In genomic region chr3:4426782-4427344, GRCh38 we compare ENCODE assay signal across 8 cellular contexts. TPM values are rescaled to one million over a fixed set of nuclear protein-coding genes. Genes with fewer than 3 reads are reported as not detected.
DNase-seq lines count a peak whose midpoint lies in the region; ATAC-seq and TF ChIP-seq lines count a peak whose summit lies in the region.

No MANE protein-coding gene starts in this region.

- peaks cover 33% of the 10 kb centered on the region for H3K4me1 Mint-ChIP-seq in stimulated activated effector memory CD8-positive, alpha-beta T cell treated with anti-CD3 and anti-CD28 coated beads, Interleukin-12 subunit alpha, Interleukin-12 subunit beta, amount 100 ng/mL, for 72 hours
- peaks cover 11% of the 10 kb centered on the region for H3K4me1 Mint-ChIP-seq in glutamatergic neuron (ENCODE audit: low read depth, unreplicated experiment)

- DNase-seq in ELR (ENCODE audit: low read depth) (peak; percentile 85), coronary artery (ENCODE audit: low spot score) (no peak), iPS-NIHi11 (ENCODE audit: low spot score) (no peak), glutamatergic neuron (no peak), NCI-H1105 treated with DMSO at 0.1 percent for 48 hours (lab: John Stamatoyannopoulos, UW) (no peak)
- DNase-seq in stimulated activated effector memory CD8-positive, alpha-beta T cell treated with anti-CD3 and anti-CD28 coated beads, Interleukin-12 subunit alpha, Interleukin-12 subunit beta, amount 100 ng/mL, for 72 hours (ENCODE audit: low spot score in 2 of 2) = no peak

- H3K9me3 Mint-ChIP-seq in stimulated activated effector memory CD8-positive, alpha-beta T cell treated with anti-CD3 and anti-CD28 coated beads, Interleukin-12 subunit alpha, Interleukin-12 subunit beta, amount 100 ng/mL, for 72 hours = no peaks in the 10 kb centered on the region
- no peaks in the 10 kb centered on the region for H3K9me3 Mint-ChIP-seq in glutamatergic neuron (ENCODE audit: unreplicated experiment)

- H3K4me3 Mint-ChIP-seq in stimulated activated effector memory CD8-positive, alpha-beta T cell treated with anti-CD3 and anti-CD28 coated beads, Interleukin-12 subunit alpha, Interleukin-12 subunit beta, amount 100 ng/mL, for 72 hours = no peak overlapping the region
- H3K4me3 Mint-ChIP-seq in glutamatergic neuron (ENCODE audit: unreplicated experiment) = no peak overlapping the region

- no peak overlapping the region for H3K4me3 ChIP-seq in coronary artery

- peak overlapping the region; percentile 83 for H3K27ac Mint-ChIP-seq in stimulated activated effector memory CD8-positive, alpha-beta T cell treated with anti-CD3 and anti-CD28 coated beads, Interleukin-12 subunit alpha, Interleukin-12 subunit beta, amount 100 ng/mL, for 72 hours
- H3K27ac Mint-ChIP-seq in glutamatergic neuron (ENCODE audit: unreplicated experiment) = no peak overlapping the region

- TF ChIP-seq CTCF in coronary artery (IDR thresholded peaks at IDR 0.05) (no peak), glutamatergic neuron (IDR thresholded peaks at IDR 0.05; ENCODE audit: partially characterized antibody, unreplicated experiment) (no peak)

- no peaks in the 10 kb centered on the region for H3K36me3 Mint-ChIP-seq in stimulated activated effector memory CD8-positive, alpha-beta T cell treated with anti-CD3 and anti-CD28 coated beads, Interleukin-12 subunit alpha, Interleukin-12 subunit beta, amount 100 ng/mL, for 72 hours
- peaks cover 13% of the 10 kb centered on the region for H3K36me3 Mint-ChIP-seq in glutamatergic neuron (ENCODE audit: unreplicated experiment)

- ATAC-seq in GM21423 (IDR thresholded peaks at IDR 0.05; ENCODE audit: unreplicated experiment) (peak; percentile 89), HG03571 (IDR thresholded peaks at IDR 0.05; ENCODE audit: unreplicated experiment) (peak; percentile 85)
- ATAC-seq in stimulated activated effector memory CD8-positive, alpha-beta T cell treated with anti-CD3 and anti-CD28 coated beads, Interleukin-12 subunit alpha, Interleukin-12 subunit beta, amount 100 ng/mL, for 72 hours = peak; percentile 50

- H3K27ac ChIP-seq in coronary artery = peak overlapping the region; percentile 18 to 21

- H3K27me3 Mint-ChIP-seq in glutamatergic neuron (ENCODE audit: unreplicated experiment) = peaks cover 3% of the 10 kb centered on the region

RNA-seq across cellular contexts. Expression of gene SUMF1, which starts 40.2 kb away (rescaled TPM):
- 7.2 TPM for total RNA-seq in glutamatergic neuron (ENCODE audit: unreplicated experiment)
